ENCODE assay signal across 17 cellular contexts in the genomic region with DNA sequence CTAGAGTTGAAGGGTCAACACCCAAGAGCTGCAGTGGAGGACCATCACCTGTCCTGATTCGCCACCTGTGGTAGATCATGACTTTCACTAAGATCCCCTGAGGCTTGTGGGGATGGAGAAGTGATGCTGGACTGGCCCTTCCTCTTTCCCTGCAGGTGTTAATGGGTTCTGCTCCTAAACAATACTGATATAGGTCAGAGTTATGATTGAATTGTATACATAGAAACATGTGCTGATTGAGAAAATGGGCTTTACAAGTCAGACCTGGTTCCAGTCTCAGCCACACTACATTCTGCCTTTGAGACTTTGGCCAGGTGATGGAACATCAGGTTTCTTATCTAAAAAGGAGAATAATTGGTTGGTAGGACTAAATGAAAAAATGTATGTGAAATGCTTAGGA.
DNase-seq lines count a peak whose midpoint lies in the region; ATAC-seq and TF ChIP-seq lines count a peak whose summit lies in the region.
"Had no signal": no experiment of that assay in that cellular context is flagged by ENCODE, and none has a peak within 500 bp of the region (broad histone marks: within the 10 kb centered on the region; RNA-seq: fewer than 3 reads in every experiment).

No MANE protein-coding gene starts in this region.

- CTCF ChIA-PET in A673 (lab: Charles Lee), result no interaction called here

- no peak overlapping the region for H3K4me3 ChIP-seq in A673 (ENCODE audit: low read depth, low read length, poor library complexity, severe bottlenecking)
- H3K4me3 ChIP-seq: SJSA1 had no signal

- H3K27ac Mint-ChIP-seq in activated T-cell treated with anti-CD3 and anti-CD28 coated beads, Interleukin-2, amount 50 U/mL, for 24 hours, result peak overlapping the region; percentile 88
- no peak overlapping the region for H3K27ac Mint-ChIP-seq in stimulated activated effector memory CD8-positive, alpha-beta T cell treated with anti-CD3 and anti-CD28 coated beads, Interleukin-12 subunit alpha, Interleukin-12 subunit beta, amount 100 ng/mL, for 72 hours
- H3K27ac Mint-ChIP-seq: activated naive CD4-positive, alpha-beta T cell treated with anti-CD3 and anti-CD28 coated beads, Interleukin-2, amount 10 ng/mL, durations not matched to agents 7 days and 5 days had no signal

- H3K27me3 ChIP-seq in A673 (replicated peaks; ENCODE audit: insufficient read depth, low read depth, low read length, poor library complexity), result no peaks in the 10 kb centered on the region
- H3K27me3 ChIP-seq: SJSA1 had no signal

- no peaks in the 10 kb centered on the region for H3K9me3 ChIP-seq in A673 (ENCODE audit: low read depth, low read length, poor library complexity, severe bottlenecking)
- H3K9me3 ChIP-seq: SJSA1 had no signal

- no peaks in the 10 kb centered on the region for H3K36me3 Mint-ChIP-seq in activated T-cell treated with anti-CD3 and anti-CD28 coated beads, Interleukin-2, amount 50 U/mL, for 24 hours (ENCODE audit: low read depth)
- H3K36me3 Mint-ChIP-seq in stimulated activated effector memory CD8-positive, alpha-beta T cell treated with anti-CD3 and anti-CD28 coated beads, Interleukin-12 subunit alpha, Interleukin-12 subunit beta, amount 100 ng/mL, for 72 hours, result peaks cover 4% of the 10 kb centered on the region
- H3K36me3 Mint-ChIP-seq: activated naive CD4-positive, alpha-beta T cell treated with anti-CD3 and anti-CD28 coated beads, Interleukin-2, amount 10 ng/mL, durations not matched to agents 7 days and 5 days had no signal

- peaks cover 58% of the 10 kb centered on the region for H3K4me1 Mint-ChIP-seq in activated T-cell treated with anti-CD3 and anti-CD28 coated beads, Interleukin-2, amount 50 U/mL, for 24 hours (ENCODE audit: low read depth)
- H3K4me1 Mint-ChIP-seq in stimulated activated effector memory CD8-positive, alpha-beta T cell treated with anti-CD3 and anti-CD28 coated beads, Interleukin-12 subunit alpha, Interleukin-12 subunit beta, amount 100 ng/mL, for 72 hours, result peaks cover 19% of the 10 kb centered on the region

- H3K36me3 ChIP-seq in A673 (ENCODE audit: insufficient read depth, low read length, poor library complexity, severe bottlenecking), result no peaks in the 10 kb centered on the region

- H3K27me3 Mint-ChIP-seq in activated T-cell treated with anti-CD3 and anti-CD28 coated beads, Interleukin-2, amount 50 U/mL, for 24 hours, result no peaks in the 10 kb centered on the region
- H3K27me3 Mint-ChIP-seq: activated naive CD4-positive, alpha-beta T cell treated with anti-CD3 and anti-CD28 coated beads, Interleukin-2, amount 10 ng/mL, durations not matched to agents 7 days and 5 days had no signal

- no peaks in the 10 kb centered on the region for H3K4me1 ChIP-seq in A673 (ENCODE audit: insufficient read depth, low read length, poor library complexity, severe bottlenecking)
- H3K4me1 ChIP-seq: SJSA1 had no signal

- ATAC-seq in GM21825 (IDR thresholded peaks at IDR 0.05; ENCODE audit: unreplicated experiment), result peak; percentile 14
- peak; percentile 41 for ATAC-seq in HG03354 (IDR thresholded peaks at IDR 0.05; ENCODE audit: poor library complexity, severe bottlenecking, unreplicated experiment)
- ATAC-seq in stimulated activated effector memory CD8-positive, alpha-beta T cell treated with anti-CD3 and anti-CD28 coated beads, Interleukin-12 subunit alpha, Interleukin-12 subunit beta, amount 100 ng/mL, for 72 hours, result peak; percentile 33
- ATAC-seq: HCT116 had no signal

- H3K27ac ChIP-seq in A673 (ENCODE audit: low read depth, low read length, poor library complexity, severe bottlenecking), result no peak overlapping the region
- H3K27ac ChIP-seq: KMS-11, SJSA1 had no signal

- intact Hi-C loops in A673 (cut with micrococcal nuclease; ENCODE audit: unreplicated experiment), result no loop called here

- H3K9me3 Mint-ChIP-seq in activated T-cell treated with anti-CD3 and anti-CD28 coated beads, Interleukin-2, amount 50 U/mL, for 24 hours, result no peaks in the 10 kb centered on the region
- H3K9me3 Mint-ChIP-seq in stimulated activated effector memory CD8-positive, alpha-beta T cell treated with anti-CD3 and anti-CD28 coated beads, Interleukin-12 subunit alpha, Interleukin-12 subunit beta, amount 100 ng/mL, for 72 hours, result no peaks in the 10 kb centered on the region
- H3K9me3 Mint-ChIP-seq: activated naive CD4-positive, alpha-beta T cell treated with anti-CD3 and anti-CD28 coated beads, Interleukin-2, amount 10 ng/mL, durations not matched to agents 7 days and 5 days had no signal

- no peak overlapping the region for H3K4me3 Mint-ChIP-seq in activated T-cell treated with anti-CD3 and anti-CD28 coated beads, Interleukin-2, amount 50 U/mL, for 24 hours
- no peak overlapping the region for H3K4me3 Mint-ChIP-seq in stimulated activated effector memory CD8-positive, alpha-beta T cell treated with anti-CD3 and anti-CD28 coated beads, Interleukin-12 subunit alpha, Interleukin-12 subunit beta, amount 100 ng/mL, for 72 hours
- H3K4me3 Mint-ChIP-seq: activated naive CD4-positive, alpha-beta T cell treated with anti-CD3 and anti-CD28 coated beads, Interleukin-2, amount 10 ng/mL, durations not matched to agents 7 days and 5 days had no signal

- no peak for DNase-seq in activated T-cell treated with anti-CD3 and anti-CD28 coated beads, Interleukin-2, amount 50 U/mL, for 24 hours
- no peak for DNase-seq in activated T-cell treated with anti-CD3 and anti-CD28 coated beads, Interleukin-2, amount 50 U/mL, for 1 hour
- no peak for DNase-seq in stimulated activated effector memory CD8-positive, alpha-beta T cell treated with anti-CD3 and anti-CD28 coated beads, Interleukin-12 subunit alpha, Interleukin-12 subunit beta, amount 100 ng/mL, for 72 hours (ENCODE audit: low spot score in 2 of 2)
- DNase-seq in SIG-M5 (lab: John Stamatoyannopoulos, UW), result no peak
- DNase-seq in NOMO-1 treated with DMSO at 0.1 percent for 48 hours (lab: John Stamatoyannopoulos, UW; ENCODE audit: unreplicated experiment), result no peak
- DNase-seq in A673 (ENCODE audit: low spot score), result no peak
- DNase-seq: activated CD4-positive, CD25-positive, alpha-beta regulatory T cell; activated naive CD4-positive, alpha-beta T cell treated with anti-CD3 and anti-CD28 coated beads, Interleukin-2, amount 10 ng/mL, durations not matched to agents 7 days and 5 days; cortex of kidney; foreskin melanocyte; left cardiac atrium; NCI-H510A had no signal

- BruUV-seq in A673 (replicated peaks; lab: Mats Ljungman, UMichigan), result no TSS peak

- POLR2A ChIA-PET in A673 (lab: Charles Lee; ENCODE audit: low non-redundant PET), result no interaction called here

- no peak for TF ChIP-seq CTCF in A673 (conservative IDR thresholded peaks at IDR 0.05; ENCODE audit: low read depth, low read length)
